8 cellular contexts compared by ENCODE assay signal in genomic region chr15:70492240-70493177, GRCh38.
DNase-seq lines count a peak whose midpoint lies in the region; ATAC-seq and TF ChIP-seq lines count a peak whose summit lies in the region.

No MANE protein-coding gene starts in this region.

- TF ChIP-seq CTCF in GM10248 (IDR thresholded peaks at IDR 0.05; ENCODE audit: control extremely low read depth, extremely low read depth, low read depth, missing control alignments): no peak

- peak; percentile 61 for ATAC-seq in HG02588 (IDR thresholded peaks at IDR 0.05; ENCODE audit: unreplicated experiment)
- ATAC-seq in esophagus mucosa: peak; percentile 46

- DNase-seq in GM10248 (ENCODE audit: extremely low spot score): peak; percentile 71
- DNase-seq in NK-92 (lab: John Stamatoyannopoulos, UW; ENCODE audit: unreplicated experiment): peak; percentile 11
- peak; percentile 85 for DNase-seq in activated CD8-positive, alpha-beta memory T cell treated with anti-CD3 and anti-CD28 coated beads for 24 hours
- DNase-seq in renal cortical epithelial cell (ENCODE audit: low read depth): peak; percentile 95
- no peak for DNase-seq in cortex of kidney (lab: John Stamatoyannopoulos, UW)
- DNase-seq in putamen (ENCODE audit: low spot score): no peak

- POLR2A ChIA-PET in GM10248 (lab: Yijun Ruan, JAX): interaction anchor here (1.4 to 1.6 kb wide), 2 partner anchors 12 to 29 kb away, joined by 4 to 8 read pairs; no protein-coding TSS in a partner anchor

- CTCF ChIA-PET in GM10248 (lab: Yijun Ruan, JAX): interaction anchor here (0.8 to 19.8 kb wide), 4 partner anchors 12 to 395 kb away, joined by 3 to 285 read pairs (median 52); partner anchors contain the start of gene TLE3

Comparison
In these comparisons a context has a peak if more than half of its experiments do, and no peak if none do; other contexts are left out.
1. DNase-seq: peak in GM10248 (single experiment), NK-92 (single experiment), activated CD8-positive, alpha-beta memory T cell treated with anti-CD3 and anti-CD28 coated beads for 24 hours (single experiment) and renal cortical epithelial cell (single experiment); none in cortex of kidney (single experiment) and putamen (single experiment).